In the genomic region with DNA sequence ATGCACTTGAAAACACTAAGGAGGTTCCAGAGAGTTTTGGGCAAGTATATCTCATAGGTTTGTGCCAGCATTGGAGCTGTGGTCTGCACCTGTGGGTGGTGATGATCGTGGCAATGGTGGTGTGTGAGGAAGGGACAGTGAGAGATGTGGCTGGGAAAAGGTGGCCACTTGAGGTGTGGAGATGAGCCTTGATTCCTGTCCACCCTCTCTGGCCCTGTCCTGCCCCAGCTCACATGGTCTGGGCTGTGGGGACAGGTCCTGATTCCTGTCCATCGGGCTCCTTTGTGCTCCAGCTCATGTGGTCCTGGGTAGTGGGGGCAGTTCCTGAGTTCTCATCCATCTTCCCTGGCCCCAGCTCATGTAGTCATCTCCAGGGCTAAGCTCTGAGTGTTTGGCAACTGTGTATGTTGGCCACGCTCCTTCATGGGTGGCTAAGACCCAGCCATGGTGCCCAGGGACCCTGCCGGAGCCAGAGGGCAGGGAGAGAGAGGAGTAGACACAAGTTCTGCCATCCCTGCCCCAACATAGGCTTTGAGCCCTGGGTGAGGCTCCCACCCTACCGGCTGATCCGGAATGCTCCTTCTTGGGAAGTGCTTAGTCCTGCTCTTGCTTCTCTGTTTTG, we compare ENCODE assay signal across 15 cellular contexts.
DNase-seq lines count a peak whose midpoint lies in the region; ATAC-seq and TF ChIP-seq lines count a peak whose summit lies in the region.
"Had no signal": no experiment of that assay in that cellular context is flagged by ENCODE, and none has a peak within 500 bp of the region (broad histone marks: within the 10 kb centered on the region; RNA-seq: fewer than 3 reads in every experiment).

No MANE protein-coding gene starts in this region.

- H3K4me1 ChIP-seq in esophagus muscularis mucosa (peaks cover 0 to 9% (median 2%) of the 10 kb centered on the region in 4 donors), vagina (no peaks in the 10 kb centered on the region)

- intact Hi-C loops in esophagus muscularis mucosa (cut with DNase I) = no loop called here
- intact Hi-C loops in vagina (cut with DNase I) = no loop called here

- no peak overlapping the region for H3K27ac ChIP-seq in coronary artery
- no peak overlapping the region for H3K27ac ChIP-seq in esophagus muscularis mucosa (replicated peaks in 1 of 4)
- H3K27ac ChIP-seq in vagina = no peak overlapping the region
- H3K27ac ChIP-seq: HL-60 had no signal

- H3K27me3 ChIP-seq in esophagus muscularis mucosa (no peaks in the 10 kb centered on the region), vagina (no peaks in the 10 kb centered on the region)

- DNase-seq in coronary artery (ENCODE audit: low spot score) (peak; percentile 49), esophagus muscularis mucosa (ENCODE audit: extremely low spot score) (peak; percentile 57), osteocyte (ENCODE audit: extremely low spot score, unreplicated experiment) (peak; percentile 80), vagina (ENCODE audit: extremely low spot score in 2 of 2) (peak; percentile 62 to 87)
- no peak for DNase-seq in activated CD4-positive, CD25-positive, alpha-beta regulatory T cell (lab: John Stamatoyannopoulos, UW)
- DNase-seq: C1 segment of cervical spinal cord, COR-L47, GF-D8, GOT3, H9 had no signal

- TF ChIP-seq POLR2A in esophagus muscularis mucosa (IDR thresholded peaks at IDR 0.05; ENCODE audit: low read depth) (no peak), vagina (IDR thresholded peaks at IDR 0.05) (no peak)

- H3K27ac Mint-ChIP-seq in osteocyte (ENCODE audit: unreplicated experiment) = no peak overlapping the region
- H3K27ac Mint-ChIP-seq: B cell; CD4-positive, alpha-beta T cell; H9 had no signal

- H3K4me3 ChIP-seq in coronary artery (no peak overlapping the region), esophagus muscularis mucosa (no peak overlapping the region), vagina (no peak overlapping the region)

- no peak for TF ChIP-seq EP300 in esophagus muscularis mucosa (IDR thresholded peaks at IDR 0.05)

- H3K4me1 Mint-ChIP-seq in osteocyte (ENCODE audit: unreplicated experiment) = no peaks in the 10 kb centered on the region
- H3K4me1 Mint-ChIP-seq: B cell had no signal

- WGBS in esophagus muscularis mucosa = 85% methylated on average over 3 of the region's 6 CpGs

- H3K9me3 Mint-ChIP-seq in osteocyte (ENCODE audit: unreplicated experiment) = no peaks in the 10 kb centered on the region
- H3K9me3 Mint-ChIP-seq: CD4-positive, alpha-beta T cell; H9 had no signal

- H3K4me3 Mint-ChIP-seq in osteocyte (ENCODE audit: unreplicated experiment) = no peak overlapping the region
- H3K4me3 Mint-ChIP-seq: B cell; CD4-positive, alpha-beta T cell; H9 had no signal

- H3K36me3 ChIP-seq in esophagus muscularis mucosa = no peaks in the 10 kb centered on the region
- no peaks in the 10 kb centered on the region for H3K36me3 ChIP-seq in vagina

- ATAC-seq in HG03342 (IDR thresholded peaks at IDR 0.05; ENCODE audit: unreplicated experiment) (no peak), HG03378 (IDR thresholded peaks at IDR 0.05; ENCODE audit: unreplicated experiment) (no peak)

- no peaks in the 10 kb centered on the region for H3K36me3 Mint-ChIP-seq in osteocyte (ENCODE audit: unreplicated experiment)

- no peaks in the 10 kb centered on the region for H3K27me3 Mint-ChIP-seq in osteocyte (ENCODE audit: unreplicated experiment)
- H3K27me3 Mint-ChIP-seq: B cell; CD4-positive, alpha-beta T cell had no signal

- H3K9me3 ChIP-seq in esophagus muscularis mucosa (no peaks in the 10 kb centered on the region), vagina (no peaks in the 10 kb centered on the region)

- TF ChIP-seq CTCF in coronary artery (IDR thresholded peaks at IDR 0.05) (no peak), esophagus muscularis mucosa (IDR thresholded peaks at IDR 0.05) (no peak), osteocyte (IDR thresholded peaks at IDR 0.05) (no peak), vagina (IDR thresholded peaks at IDR 0.05) (no peak)

Comparison
In these comparisons a context has a peak if more than half of its experiments do, and no peak if none do; other contexts are left out.
1. DNase-seq: peak in coronary artery (single experiment), esophagus muscularis mucosa (single experiment), osteocyte (single experiment) and vagina (2 of 2); none in activated CD4-positive, CD25-positive, alpha-beta regulatory T cell (0 of 4).